9 cellular contexts compared by ENCODE assay signal in genomic region chr20:25194333-25194972, GRCh38. TPM values are rescaled to one million over a fixed set of nuclear protein-coding genes. Genes with fewer than 3 reads are reported as not detected.
DNase-seq lines count a peak whose midpoint lies in the region; TF ChIP-seq lines count a peak whose summit lies in the region.
"Had no signal": no experiment of that assay in that cellular context is flagged by ENCODE, and none has a peak within 500 bp of the region (broad histone marks: within the 10 kb centered on the region; RNA-seq: fewer than 3 reads in every experiment).

No MANE protein-coding gene starts in this region.

- DNase-seq in Caco-2 (no peak), endodermal cell (no peak), sigmoid colon (no peak), NCI-H82 (lab: John Stamatoyannopoulos, UW) (no peak), NCI-H345 (lab: John Stamatoyannopoulos, UW) (no peak), mucosa of gallbladder (ENCODE audit: low spot score) (no peak), AG08395 (ENCODE audit: low spot score) (no peak)

- H3K4me1 ChIP-seq in Caco-2 (peaks cover 4% of the 10 kb centered on the region; the same call in 1 of the 2 replicates), endodermal cell (ENCODE audit: control insufficient read depth, insufficient read depth, low read length) (peaks cover 3% of the 10 kb centered on the region), sigmoid colon (peaks cover 0 to 48% (median 35%) of the 10 kb centered on the region in 4 donors)

- H3K9me3 Mint-ChIP-seq in Caco-2 (ENCODE audit: unreplicated experiment) (no peaks in the 10 kb centered on the region), endodermal cell (peaks cover 3% of the 10 kb centered on the region)

- no peaks in the 10 kb centered on the region for H3K27me3 ChIP-seq in Caco-2 (replicated peaks; ENCODE audit: control insufficient read depth, insufficient read depth, low read length)
- peaks cover 6% of the 10 kb centered on the region for H3K27me3 ChIP-seq in endodermal cell (ENCODE audit: control insufficient read depth, insufficient read depth, low read length, poor library complexity, severe bottlenecking)
- no peaks in the 10 kb centered on the region for H3K27me3 ChIP-seq in sigmoid colon

- peak overlapping the region; percentile 72 for H3K27ac ChIP-seq in KOPT-K1 (ENCODE audit: low read depth, low read length, poor library complexity, severe bottlenecking)
- no peak overlapping the region for H3K27ac ChIP-seq in endodermal cell (ENCODE audit: low read depth, low read length)
- H3K27ac ChIP-seq in sigmoid colon = peak overlapping the region in 3 of 4 donors; percentile 87 to 91 (median 90)
- H3K27ac ChIP-seq: SK-N-MC had no signal

- H3K4me3 Mint-ChIP-seq in Caco-2 (ENCODE audit: unreplicated experiment) (peak overlapping the region; percentile 78), endodermal cell (peak overlapping the region; percentile 71)

- no peaks in the 10 kb centered on the region for H3K27me3 Mint-ChIP-seq in Caco-2 (ENCODE audit: insufficient read depth, unreplicated experiment)
- H3K27me3 Mint-ChIP-seq in endodermal cell (ENCODE audit: insufficient read depth) = peaks cover 11% of the 10 kb centered on the region

- H3K4me3 ChIP-seq in Caco-2 (ENCODE audit: low read depth, low read length) (no peak overlapping the region), endodermal cell (ENCODE audit: low read length) (no peak overlapping the region), sigmoid colon (peak overlapping the region in 1 of 4 donors; percentile 82)

- no peaks in the 10 kb centered on the region for H3K9me3 ChIP-seq in Caco-2
- H3K9me3 ChIP-seq in KOPT-K1 (ENCODE audit: insufficient read depth, low read length, poor library complexity, severe bottlenecking) = no peaks in the 10 kb centered on the region
- no peaks in the 10 kb centered on the region for H3K9me3 ChIP-seq in endodermal cell (ENCODE audit: control insufficient read depth, low read length)
- no peaks in the 10 kb centered on the region for H3K9me3 ChIP-seq in sigmoid colon

- intact Hi-C loops in Caco-2 (cut with micrococcal nuclease; ENCODE audit: unreplicated experiment) = loop anchor here (2.0 kb wide), 1 partner anchor 20 kb away; no protein-coding TSS in a partner anchor
- intact Hi-C loops in sigmoid colon (cut with DNase I) = no loop called here

- H3K4me1 Mint-ChIP-seq in Caco-2 (ENCODE audit: low read depth, unreplicated experiment) (no peaks in the 10 kb centered on the region), endodermal cell (peaks cover 20% of the 10 kb centered on the region)

- H3K36me3 Mint-ChIP-seq in Caco-2 (ENCODE audit: insufficient read depth, unreplicated experiment) (no peaks in the 10 kb centered on the region), endodermal cell (ENCODE audit: low read depth) (no peaks in the 10 kb centered on the region)

- H3K27ac Mint-ChIP-seq in Caco-2 (ENCODE audit: unreplicated experiment) (no peak overlapping the region), endodermal cell (no peak overlapping the region)

- WGBS in endodermal cell (ENCODE audit: insufficient coverage in 1 of 2, insufficient read length in 1 of 2), 2 experiments = 94 to 98% methylated on average over 6 to 18 of the region's 18 CpGs
- WGBS in sigmoid colon, 2 donors = 84 to 94% methylated on average over 18 of the region's 18 CpGs

- TF ChIP-seq EP300 in sigmoid colon (IDR thresholded peaks at IDR 0.05) = no peak

- no peak for TF ChIP-seq CTCF in Caco-2 (IDR thresholded peaks at IDR 0.05; ENCODE audit: insufficient read depth in 1 of 2, low read depth in 1 of 2, low read length in 1 of 2, severe bottlenecking in 1 of 2, unreplicated experiment in 1 of 2)
- no peak for TF ChIP-seq CTCF in endodermal cell (conservative IDR thresholded peaks at IDR 0.05)
- no peak for TF ChIP-seq CTCF in sigmoid colon (IDR thresholded peaks at IDR 0.05)

- no TSS peak for BruUV-seq in Caco-2 (replicated peaks; lab: Mats Ljungman, UMichigan)

- POLR2A ChIA-PET in Caco-2 (lab: Charles Lee) = interaction anchor here (2.6 kb wide), 1 partner anchor 53 kb away, joined by 18 read pairs; the partner anchor contains the start of gene PYGB

- H3K9ac ChIP-seq in endodermal cell (ENCODE audit: extremely low read depth, low read length, poor library complexity, severe bottlenecking) = no peak overlapping the region

- TF ChIP-seq POLR2A in sigmoid colon (IDR thresholded peaks at IDR 0.05) = no peak

- H3K36me3 ChIP-seq in Caco-2 (ENCODE audit: control insufficient read depth, insufficient read depth, low read length) (peaks cover 1% of the 10 kb centered on the region; the same call in 1 of the 2 replicates), KOPT-K1 (ENCODE audit: insufficient read depth, low read length) (no peaks in the 10 kb centered on the region), endodermal cell (ENCODE audit: control insufficient read depth, insufficient read depth, low read length) (peaks cover 8% of the 10 kb centered on the region), sigmoid colon (no peaks in the 10 kb centered on the region)

- CTCF ChIA-PET in Caco-2 (lab: Charles Lee) = interaction anchor here (1.1 to 2.6 kb wide), 3 partner anchors 39 to 445 kb away, joined by 3 to 17 read pairs (median 5); partner anchors contain the start of gene PYGB

RNA-seq across cellular contexts. Expression of gene ENTPD6, which starts 1.1 kb away (rescaled TPM):
- total RNA-seq in Caco-2 (2022) (86.6 and 89.4 TPM in 2 replicates), endodermal cell (10 to 100 TPM; 77.1 to 93.6 TPM), sigmoid colon (10 to 100 TPM; 26.0 to 48.2 (median 37.2) TPM), mucosa of gallbladder (133 TPM)
- polyA plus RNA-seq in endodermal cell (2013, experiment 1 of 2) = 49.8 TPM
- 44.7 TPM for polyA plus RNA-seq in endodermal cell (2013, experiment 2 of 2)
- polyA plus RNA-seq in sigmoid colon = 100 to 1,000 TPM in 1 of 3 donors, 10 to 100 TPM in 2; 33.0 to 117 (median 48.6) TPM

RNA-seq across cellular contexts. Expression of gene PYGB, which starts 53.4 kb away (rescaled TPM):
- total RNA-seq in Caco-2 (2022) (67.9 and 78.9 TPM in 2 replicates), endodermal cell (10 to 100 TPM; 59.3 to 66.8 TPM), sigmoid colon (100 to 1,000 TPM; 147 to 317 (median 226) TPM), mucosa of gallbladder (99.5 TPM)
- polyA plus RNA-seq in endodermal cell (2013, experiment 1 of 2) = 48.4 TPM
- polyA plus RNA-seq in endodermal cell (2013, experiment 2 of 2) = 48.7 TPM
- polyA plus RNA-seq in sigmoid colon = 100 to 1,000 TPM in 2 of 3 donors, 10 to 100 TPM in 1; 45.6 to 198 (median 163) TPM
